Comparison of ENCODE assay signal across 19 cellular contexts in the genomic region with DNA sequence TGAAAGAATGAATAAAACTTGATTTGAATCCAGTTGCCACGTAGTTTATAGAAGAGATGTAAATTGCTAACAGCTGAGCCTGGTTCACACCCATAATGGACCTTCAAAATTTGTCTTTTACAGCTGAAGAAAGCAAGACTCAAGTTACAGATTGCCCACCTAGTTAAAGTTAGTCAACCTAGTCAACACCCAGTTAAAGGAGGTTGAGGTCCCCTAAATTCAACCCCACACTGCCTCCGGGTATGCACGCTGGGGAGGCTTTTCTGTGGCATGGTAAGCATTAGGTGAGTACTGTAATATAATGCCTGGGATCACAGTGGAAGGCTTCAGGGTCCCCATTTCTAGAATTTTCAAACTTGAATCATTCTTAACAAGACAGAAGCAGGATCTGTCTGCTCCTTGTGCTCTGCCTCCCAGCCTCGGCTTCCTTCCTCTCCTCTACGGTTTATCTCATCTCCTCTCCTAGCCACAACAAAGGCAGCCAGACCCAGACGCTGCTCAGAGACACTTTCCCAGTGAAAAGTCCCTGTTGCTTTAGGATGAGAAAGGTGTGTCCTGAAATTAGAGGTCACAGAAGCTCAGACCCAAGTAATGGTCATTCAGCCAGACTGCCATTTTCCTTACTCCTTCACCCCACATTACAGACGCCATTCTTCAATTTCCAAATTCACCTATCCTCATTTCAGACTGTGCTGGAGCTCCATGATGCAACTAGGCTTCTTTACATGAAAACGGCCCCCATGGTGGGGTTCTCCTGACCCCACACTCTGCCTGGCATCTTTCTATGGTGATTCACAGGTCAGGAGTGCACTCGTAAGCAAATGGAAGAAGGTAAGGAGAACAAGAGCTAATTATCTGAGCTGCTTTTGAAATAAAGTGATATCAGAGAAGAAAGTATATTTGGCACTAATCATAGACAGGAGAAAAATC. TPM values are rescaled to one million over a fixed set of nuclear protein-coding genes. Genes with fewer than 3 reads are reported as not detected.
DNase-seq lines count a peak whose midpoint lies in the region; ATAC-seq and TF ChIP-seq lines count a peak whose summit lies in the region.
"Had no signal": no experiment of that assay in that cellular context is flagged by ENCODE, and none has a peak within 500 bp of the region (broad histone marks: within the 10 kb centered on the region; RNA-seq: fewer than 3 reads in every experiment).

No MANE protein-coding gene starts in this region.

- in situ Hi-C loops in KBM-7 (cut with MboI; ENCODE audit: low pct_unique_long_range_greater_than_20kb, low sequenced_read_pairs), result no loop called here

- H4K20me1 ChIP-seq in Loucy (ENCODE audit: insufficient read depth, low read length, poor library complexity, severe bottlenecking), result no peaks in the 10 kb centered on the region

- H3K9me3 Mint-ChIP-seq in activated CD4-positive, alpha-beta memory T cell treated with anti-CD3 and anti-CD28 coated beads for 36 hours, result no peaks in the 10 kb centered on the region
- no peaks in the 10 kb centered on the region for H3K9me3 Mint-ChIP-seq in activated CD4-positive, alpha-beta memory T cell treated with anti-CD3 and anti-CD28 coated beads, Interleukin-2, amount 10 ng/mL, durations not matched to agents 7 days and 5 days
- no peaks in the 10 kb centered on the region for H3K9me3 Mint-ChIP-seq in progenitor cell of endocrine pancreas (ENCODE audit: low read depth)
- H3K9me3 Mint-ChIP-seq: endodermal cell, GM23338, WTC11 had no signal

- POLR2A ChIA-PET in activated CD4-positive, alpha-beta memory T cell treated with anti-CD3 and anti-CD28 coated beads for 36 hours (lab: Charles Lee), result no interaction called here
- POLR2A ChIA-PET in activated CD4-positive, alpha-beta memory T cell treated with anti-CD3 and anti-CD28 coated beads, Interleukin-2, amount 10 ng/mL, durations not matched to agents 7 days and 5 days (lab: Charles Lee), result interaction anchor here (0.7 to 8.0 kb wide), 6 partner anchors 16 to 252 kb away, joined by 3 to 55 read pairs (median 3); a partner anchor contains a TSS

- no peaks in the 10 kb centered on the region for H3K27me3 Mint-ChIP-seq in activated CD4-positive, alpha-beta memory T cell treated with anti-CD3 and anti-CD28 coated beads for 36 hours
- H3K27me3 Mint-ChIP-seq in activated CD4-positive, alpha-beta memory T cell treated with anti-CD3 and anti-CD28 coated beads, Interleukin-2, amount 10 ng/mL, durations not matched to agents 7 days and 5 days, result no peaks in the 10 kb centered on the region
- H3K27me3 Mint-ChIP-seq in progenitor cell of endocrine pancreas, result no peaks in the 10 kb centered on the region

- peaks cover 41% of the 10 kb centered on the region for H3K4me1 Mint-ChIP-seq in activated CD4-positive, alpha-beta memory T cell treated with anti-CD3 and anti-CD28 coated beads for 36 hours (ENCODE audit: low read depth)
- peaks cover 36% of the 10 kb centered on the region for H3K4me1 Mint-ChIP-seq in activated CD4-positive, alpha-beta memory T cell treated with anti-CD3 and anti-CD28 coated beads, Interleukin-2, amount 10 ng/mL, durations not matched to agents 7 days and 5 days
- H3K4me1 Mint-ChIP-seq in progenitor cell of endocrine pancreas (ENCODE audit: low read depth), result peaks cover 70% of the 10 kb centered on the region

- H3K4me2 ChIP-seq in Loucy (ENCODE audit: low read depth, low read length, poor library complexity, severe bottlenecking), result peak overlapping the region; percentile 74
- H3K4me2 ChIP-seq: GM23338 had no signal

- peak overlapping the region; percentile 18 for H3K4me3 Mint-ChIP-seq in activated CD4-positive, alpha-beta memory T cell treated with anti-CD3 and anti-CD28 coated beads for 36 hours
- H3K4me3 Mint-ChIP-seq in activated CD4-positive, alpha-beta memory T cell treated with anti-CD3 and anti-CD28 coated beads, Interleukin-2, amount 10 ng/mL, durations not matched to agents 7 days and 5 days, result no peak overlapping the region
- no peak overlapping the region for H3K4me3 Mint-ChIP-seq in progenitor cell of endocrine pancreas (ENCODE audit: low read depth)
- H3K4me3 Mint-ChIP-seq: endodermal cell, GM23338, WTC11 had no signal

- H2AFZ ChIP-seq in Loucy (ENCODE audit: low read length), result no peak overlapping the region
- H2AFZ ChIP-seq: GM23338 had no signal

- TF ChIP-seq CTCF in Loucy (conservative IDR thresholded peaks at IDR 0.05; ENCODE audit: low read length) (no peak), colonic mucosa (IDR thresholded peaks at IDR 0.05) (no peak), progenitor cell of endocrine pancreas (IDR thresholded peaks at IDR 0.05; ENCODE audit: unreplicated experiment) (no peak)

- peak overlapping the region; percentile 51 for H3K9ac ChIP-seq in Loucy (ENCODE audit: low read depth, low read length, poor library complexity, severe bottlenecking)
- peak overlapping the region in 1 of 2 donors; percentile 60 for H3K9ac ChIP-seq in colonic mucosa (ENCODE audit: low read depth in 2 of 2, low read length in 2 of 2)

- no peaks in the 10 kb centered on the region for H3K36me3 ChIP-seq in Loucy (ENCODE audit: insufficient read depth, low read length)
- no peaks in the 10 kb centered on the region for H3K36me3 ChIP-seq in colonic mucosa
- H3K36me3 ChIP-seq: adrenal gland, upper lobe of left lung had no signal

- no peaks in the 10 kb centered on the region for H3K9me2 ChIP-seq in Loucy (replicated peaks; ENCODE audit: low read depth, low read length)

- peaks cover 79% of the 10 kb centered on the region for H3K4me1 ChIP-seq in Loucy (ENCODE audit: insufficient read depth, low read length, poor library complexity, severe bottlenecking)
- H3K4me1 ChIP-seq in colonic mucosa, result peaks cover 25% of the 10 kb centered on the region

- CTCF ChIA-PET in activated CD4-positive, alpha-beta memory T cell treated with anti-CD3 and anti-CD28 coated beads for 36 hours (lab: Charles Lee), result interaction anchor here (0.7 to 1.6 kb wide), 3 partner anchors 24 to 38 kb away, joined by 3 to 9 read pairs (median 7); a partner anchor contains a TSS
- CTCF ChIA-PET in activated CD4-positive, alpha-beta memory T cell treated with anti-CD3 and anti-CD28 coated beads, Interleukin-2, amount 10 ng/mL, durations not matched to agents 7 days and 5 days (lab: Charles Lee), result interaction anchor here (0.9 to 1.4 kb wide), 4 partner anchors 11 to 62 kb away, joined by 3 to 6 read pairs (median 4); a partner anchor contains a TSS

- peaks cover 95% of the 10 kb centered on the region for H3K79me2 ChIP-seq in Loucy (ENCODE audit: insufficient read depth, low read length)

- peak overlapping the region; percentile 63 for H3K27ac ChIP-seq in colonic mucosa
- H3K27ac ChIP-seq: adrenal gland had no signal

- no peak for ATAC-seq in GM19467 (IDR thresholded peaks at IDR 0.05; ENCODE audit: unreplicated experiment)
- ATAC-seq: GM23338, WTC11 had no signal

- no peak for DNase-seq in activated CD4-positive, alpha-beta memory T cell treated with anti-CD3 and anti-CD28 coated beads for 36 hours
- no peak for DNase-seq in activated CD4-positive, alpha-beta memory T cell treated with anti-CD3 and anti-CD28 coated beads, Interleukin-2, amount 10 ng/mL, durations not matched to agents 7 days and 5 days
- DNase-seq in colonic mucosa (no peak), progenitor cell of endocrine pancreas (ENCODE audit: low spot score, unreplicated experiment) (no peak), KBM-7 (no peak), NCI-H1436 treated with DMSO at 0.1 percent for 48 hours (lab: John Stamatoyannopoulos, UW) (no peak)
- DNase-seq: adrenal gland, caudate nucleus, endodermal cell, Karpas-422, NCI-H1105 treated with DMSO at 0.1 percent for 48 hours, NCI-H2171, NCI-H748 treated with DMSO at 0.1 percent for 48 hours, small intestine, upper lobe of left lung had no signal

- H3F3A ChIP-seq in Loucy (ENCODE audit: low read depth), result no peaks in the 10 kb centered on the region

- H3K27me3 ChIP-seq in Loucy (ENCODE audit: insufficient read depth, low read length, poor library complexity, severe bottlenecking), result no peaks in the 10 kb centered on the region
- no peaks in the 10 kb centered on the region for H3K27me3 ChIP-seq in colonic mucosa
- H3K27me3 ChIP-seq: adrenal gland, upper lobe of left lung had no signal

- H3K4me3 ChIP-seq in Loucy (ENCODE audit: low read length, poor library complexity, severe bottlenecking) (peak overlapping the region; percentile 30), colonic mucosa (no peak overlapping the region)
- H3K4me3 ChIP-seq: adrenal gland, GM23338, upper lobe of left lung had no signal

- H3K36me3 Mint-ChIP-seq in activated CD4-positive, alpha-beta memory T cell treated with anti-CD3 and anti-CD28 coated beads for 36 hours, result no peaks in the 10 kb centered on the region
- no peaks in the 10 kb centered on the region for H3K36me3 Mint-ChIP-seq in activated CD4-positive, alpha-beta memory T cell treated with anti-CD3 and anti-CD28 coated beads, Interleukin-2, amount 10 ng/mL, durations not matched to agents 7 days and 5 days (ENCODE audit: low read depth)
- no peaks in the 10 kb centered on the region for H3K36me3 Mint-ChIP-seq in progenitor cell of endocrine pancreas (ENCODE audit: insufficient read depth)
- H3K36me3 Mint-ChIP-seq: WTC11 had no signal

- intact Hi-C loops in activated CD4-positive, alpha-beta memory T cell treated with anti-CD3 and anti-CD28 coated beads for 36 hours (cut with micrococcal nuclease), result no loop called here
- intact Hi-C loops in colonic mucosa (cut with DNase I), result no loop called here

- H3K9me3 ChIP-seq in Loucy (ENCODE audit: insufficient read depth, low read depth, low read length) (no peaks in the 10 kb centered on the region), colonic mucosa (no peaks in the 10 kb centered on the region)
- H3K9me3 ChIP-seq: adrenal gland, upper lobe of left lung had no signal

- no peak overlapping the region for H3K27ac Mint-ChIP-seq in activated CD4-positive, alpha-beta memory T cell treated with anti-CD3 and anti-CD28 coated beads for 36 hours
- H3K27ac Mint-ChIP-seq in activated CD4-positive, alpha-beta memory T cell treated with anti-CD3 and anti-CD28 coated beads, Interleukin-2, amount 10 ng/mL, durations not matched to agents 7 days and 5 days, result no peak overlapping the region
- peak overlapping the region; percentile 31 for H3K27ac Mint-ChIP-seq in progenitor cell of endocrine pancreas
- H3K27ac Mint-ChIP-seq: endodermal cell, GM23338, WTC11 had no signal

RNA-seq across cellular contexts. Expression of a gene that starts 27.2 kb away (rescaled TPM):
- total RNA-seq in activated CD4-positive, alpha-beta memory T cell treated with anti-CD3 and anti-CD28 coated beads for 36 hours, result 100 to 1,000 TPM; 113 to 114 TPM
- total RNA-seq in activated CD4-positive, alpha-beta memory T cell treated with anti-CD3 and anti-CD28 coated beads, Interleukin-2, amount 10 ng/mL, durations not matched to agents 7 days and 5 days, result 10 to 100 TPM; 85.8 to 91.0 TPM
- 10 to 100 TPM; 68.7 to 75.3 TPM for total RNA-seq in colonic mucosa
- total RNA-seq in progenitor cell of endocrine pancreas, result 89.6 and 95.7 TPM in 2 replicates

RNA-seq across cellular contexts. Expression of a gene that starts 38.2 kb away (rescaled TPM):
- under 1 TPM; 0.39 to 0.93 TPM for total RNA-seq in activated CD4-positive, alpha-beta memory T cell treated with anti-CD3 and anti-CD28 coated beads for 36 hours
- total RNA-seq in activated CD4-positive, alpha-beta memory T cell treated with anti-CD3 and anti-CD28 coated beads, Interleukin-2, amount 10 ng/mL, durations not matched to agents 7 days and 5 days, result not detected
- total RNA-seq in colonic mucosa (10 to 100 TPM; 38.5 to 51.2 TPM), progenitor cell of endocrine pancreas (18.7 and 19.2 TPM in 2 replicates)

RNA-seq across cellular contexts. Expression of a gene that starts 50.6 kb away (rescaled TPM):
- 10 to 100 TPM; 21.6 to 22.7 TPM for total RNA-seq in activated CD4-positive, alpha-beta memory T cell treated with anti-CD3 and anti-CD28 coated beads for 36 hours
- total RNA-seq in activated CD4-positive, alpha-beta memory T cell treated with anti-CD3 and anti-CD28 coated beads, Interleukin-2, amount 10 ng/mL, durations not matched to agents 7 days and 5 days, result 10 to 100 TPM; 60.9 to 69.4 TPM
- total RNA-seq in colonic mucosa (1 to 10 TPM; 3.7 to 5.4 TPM), progenitor cell of endocrine pancreas (101 and 105 TPM in 2 replicates)

Comparison
In these comparisons a context has a peak if more than half of its experiments do, and no peak if none do; other contexts are left out.
1. RNA of a gene that starts 38.2 kb away (total RNA-seq): 38.5 to 51.2 TPM in colonic mucosa and 18.7 to 19.2 TPM in progenitor cell of endocrine pancreas; 0.39 to 0.93 TPM in activated CD4-positive, alpha-beta memory T cell treated with anti-CD3 and anti-CD28 coated beads for 36 hours and not detected in activated CD4-positive, alpha-beta memory T cell treated with anti-CD3 and anti-CD28 coated beads, Interleukin-2, amount 10 ng/mL, durations not matched to agents 7 days and 5 days; every median in the first group is over 10 times any median in the second.